In the genomic region with DNA sequence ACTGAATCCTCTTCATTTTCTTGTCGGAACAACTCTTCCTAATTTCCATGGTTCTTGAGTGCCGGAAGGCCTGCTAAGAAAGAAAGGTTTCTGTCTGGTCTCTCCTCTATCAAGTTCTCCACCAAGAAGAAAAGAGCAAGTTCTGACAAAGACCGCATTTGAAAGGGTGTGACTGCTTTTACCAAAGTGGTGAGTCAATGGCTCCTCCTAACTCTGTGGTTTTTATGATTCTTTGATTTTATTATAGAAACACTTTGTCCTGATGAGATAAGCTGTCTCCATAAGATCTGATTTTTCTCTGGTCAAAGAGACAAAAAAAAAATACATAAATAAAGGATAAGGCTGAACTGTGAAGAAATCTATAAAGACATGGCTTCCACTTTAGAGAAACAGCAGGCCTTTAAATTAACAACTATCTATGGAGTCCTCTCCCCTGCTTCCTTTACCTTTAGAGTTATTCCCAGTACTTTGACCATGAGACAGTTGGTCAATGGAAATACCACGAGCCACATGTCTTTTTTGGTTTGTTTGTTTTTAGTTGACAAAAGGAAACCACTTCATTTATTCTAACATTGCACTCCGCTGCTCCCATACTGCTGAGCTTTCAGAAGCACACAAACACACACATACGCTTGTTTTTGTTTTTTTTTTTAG, we compare ENCODE assay signal across 14 cellular contexts.
A peak's percentile ranks its signal among the peaks of the same experiment; 100 is the strongest.
DNase-seq lines count a peak whose midpoint lies in the region; ATAC-seq and TF ChIP-seq lines count a peak whose summit lies in the region.
"Had no signal": no experiment of that assay in that cellular context is flagged by ENCODE, and none has a peak within 500 bp of the region (broad histone marks: within the 10 kb centered on the region; RNA-seq: fewer than 3 reads in every experiment).

No MANE protein-coding gene starts in this region.

- peaks cover 8% of the 10 kb centered on the region for H3K36me3 Mint-ChIP-seq in effector memory CD8-positive, alpha-beta T cell (ENCODE audit: insufficient read depth)

- no TSS peak for BruUV-seq in PC-3 (replicated peaks; lab: Mats Ljungman, UMichigan)

- no peak for TF ChIP-seq CTCF in PC-3 (conservative IDR thresholded peaks at IDR 0.05; ENCODE audit: low read depth, low read length)
- no peak for TF ChIP-seq CTCF in osteoblast (IDR thresholded peaks at IDR 0.05; ENCODE audit: extremely low read depth, low read depth, low read length)
- no peak for TF ChIP-seq CTCF in Peyer's patch (IDR thresholded peaks at IDR 0.05)
- no peak for TF ChIP-seq CTCF in heart left ventricle (IDR thresholded peaks at IDR 0.05)

- peaks cover 9 to 30% of the 10 kb centered on the region in 2 donors for H3K4me1 Mint-ChIP-seq in effector memory CD8-positive, alpha-beta T cell (ENCODE audit: low read depth in 2 of 2)

- DNase-seq in GM03348 (ENCODE audit: low spot score), result peak; percentile 23
- peak; percentile 55 for DNase-seq in PC-3
- peak in 1 of 3 experiments; percentile 12 for DNase-seq in effector memory CD8-positive, alpha-beta T cell
- peak; percentile 76 for DNase-seq in osteoblast (ENCODE audit: insufficient read length, low spot score, missing footprints)
- no peak for DNase-seq in Peyer's patch
- no peak for DNase-seq in middle frontal gyrus (ENCODE audit: extremely low spot score, low spot score)
- no peak for DNase-seq in NCI-H1694 (lab: John Stamatoyannopoulos, UW)
- no peak for DNase-seq in heart left ventricle
- DNase-seq: activated CD4-positive, alpha-beta T cell treated with anti-CD3 and anti-CD28 coated beads, Interleukin-2, amount 10 ng/mL, durations not matched to agents 24 days and 14 days; activated gamma-delta T cell; C1 segment of cervical spinal cord; KG1; NCI-H2171; stimulated activated CD4-positive, alpha-beta T cell treated with anti-CD3 and anti-CD28 coated beads, Interleukin-4, amount 100 ng/mL, for 24 hours had no signal

- peak overlapping the region in 1 of 2 donors; percentile 53 for H3K4me3 Mint-ChIP-seq in effector memory CD8-positive, alpha-beta T cell
- H3K4me3 Mint-ChIP-seq: activated CD4-positive, alpha-beta T cell treated with anti-CD3 and anti-CD28 coated beads, Interleukin-2, amount 10 ng/mL, durations not matched to agents 24 days and 14 days had no signal

- H3K27ac ChIP-seq in PC-3 (ENCODE audit: low read length) (no peak overlapping the region), osteoblast (ENCODE audit: low read depth, low read length) (no peak overlapping the region), Peyer's patch (no peak overlapping the region), heart left ventricle (no peak overlapping the region)

- H3K27me3 ChIP-seq in PC-3 (ENCODE audit: low read length), result no peaks in the 10 kb centered on the region
- H3K27me3 ChIP-seq in osteoblast (ENCODE audit: insufficient read depth, low read length), result no peaks in the 10 kb centered on the region
- H3K27me3 ChIP-seq in Peyer's patch, result no peaks in the 10 kb centered on the region
- no peaks in the 10 kb centered on the region for H3K27me3 ChIP-seq in heart left ventricle

- no peaks in the 10 kb centered on the region for H3K79me2 ChIP-seq in PC-3 (ENCODE audit: low read length)
- no peaks in the 10 kb centered on the region for H3K79me2 ChIP-seq in osteoblast (ENCODE audit: insufficient read depth, low read length)

- no peaks in the 10 kb centered on the region for H3K9me3 ChIP-seq in PC-3 (ENCODE audit: low read length)
- no peaks in the 10 kb centered on the region for H3K9me3 ChIP-seq in osteoblast (ENCODE audit: low read depth, low read length)
- H3K9me3 ChIP-seq in Peyer's patch, result no peaks in the 10 kb centered on the region
- H3K9me3 ChIP-seq in heart left ventricle, result no peaks in the 10 kb centered on the region

- ATAC-seq in PC-3 (peak; percentile 62), heart left ventricle (no peak)
- peak; percentile 75 for ATAC-seq in effector memory CD8-positive, alpha-beta T cell (replicated peaks)

- H3K4me1 ChIP-seq in PC-3 (ENCODE audit: insufficient read depth, low read length), result peaks cover 13% of the 10 kb centered on the region
- peaks cover 6% of the 10 kb centered on the region for H3K4me1 ChIP-seq in osteoblast (ENCODE audit: insufficient read depth, low read length)
- no peaks in the 10 kb centered on the region for H3K4me1 ChIP-seq in Peyer's patch
- no peaks in the 10 kb centered on the region for H3K4me1 ChIP-seq in heart left ventricle

- H3K4me3 ChIP-seq in PC-3 (ENCODE audit: low read length) (no peak overlapping the region), osteoblast (ENCODE audit: insufficient read depth, low read length) (no peak overlapping the region), Peyer's patch (no peak overlapping the region), heart left ventricle (no peak overlapping the region)

- 93 to 96% (median 93%) methylated on average over 6 of the region's 6 CpGs for WGBS in heart left ventricle, 4 donors

- no peaks in the 10 kb centered on the region for H3K27me3 Mint-ChIP-seq in effector memory CD8-positive, alpha-beta T cell
- H3K27me3 Mint-ChIP-seq: activated CD4-positive, alpha-beta T cell treated with anti-CD3 and anti-CD28 coated beads, Interleukin-2, amount 10 ng/mL, durations not matched to agents 24 days and 14 days had no signal

- H4K20me1 ChIP-seq in PC-3 (ENCODE audit: low read length) (no peaks in the 10 kb centered on the region), osteoblast (ENCODE audit: insufficient read depth, low read length) (no peaks in the 10 kb centered on the region)

- intact Hi-C loops in PC-3 (cut with micrococcal nuclease) (no loop called here), heart left ventricle (cut with DNase I) (no loop called here)

- no peak overlapping the region for H2AFZ ChIP-seq in PC-3 (ENCODE audit: low read length)
- H2AFZ ChIP-seq in osteoblast (ENCODE audit: low read length), result peak overlapping the region; percentile 12

- H3F3A ChIP-seq in PC-3 (ENCODE audit: low read length, unreplicated experiment), result no peaks in the 10 kb centered on the region

- H3K9me2 ChIP-seq in PC-3 (replicated peaks; ENCODE audit: low read length), result no peaks in the 10 kb centered on the region

- H3K4me2 ChIP-seq in PC-3 (ENCODE audit: low read length) (no peak overlapping the region), osteoblast (ENCODE audit: insufficient read depth, low read length) (no peak overlapping the region)

- POLR2A ChIA-PET in PC-3 (lab: Charles Lee; ENCODE audit: unreplicated experiment), result no interaction called here

- CTCF ChIA-PET in PC-3 (lab: Charles Lee), result no interaction called here

- peak overlapping the region in 1 of 2 donors; percentile 86 for H3K27ac Mint-ChIP-seq in effector memory CD8-positive, alpha-beta T cell
- H3K27ac Mint-ChIP-seq: activated CD4-positive, alpha-beta T cell treated with anti-CD3 and anti-CD28 coated beads, Interleukin-2, amount 10 ng/mL, durations not matched to agents 24 days and 14 days had no signal

- no peak overlapping the region for H3K9ac ChIP-seq in PC-3 (ENCODE audit: low read length)

- no peaks in the 10 kb centered on the region for H3K36me3 ChIP-seq in PC-3 (ENCODE audit: low read depth, low read length)
- H3K36me3 ChIP-seq in osteoblast (ENCODE audit: insufficient read depth, low read length), result no peaks in the 10 kb centered on the region
- peaks cover 0 to 20% (median 0%) of the 10 kb centered on the region in 3 donors for H3K36me3 ChIP-seq in Peyer's patch
- H3K36me3 ChIP-seq in heart left ventricle, result peaks cover 0 to 58% (median 22%) of the 10 kb centered on the region in 9 donors

- TF ChIP-seq POLR2A in Peyer's patch (IDR thresholded peaks at IDR 0.05) (no peak), heart left ventricle (IDR thresholded peaks at IDR 0.05) (no peak)

- no peaks in the 10 kb centered on the region for H3K9me3 Mint-ChIP-seq in effector memory CD8-positive, alpha-beta T cell

Comparison
In these comparisons a context has a peak if more than half of its experiments do, and no peak if none do; other contexts are left out.
1. DNase-seq: peak in GM03348 (single experiment), PC-3 (single experiment) and osteoblast (single experiment); none in Peyer's patch (0 of 3), middle frontal gyrus (single experiment), NCI-H1694 (single experiment) and heart left ventricle (0 of 5).
2. ATAC-seq: peak in PC-3 (single experiment) and effector memory CD8-positive, alpha-beta T cell (single experiment); none in heart left ventricle (0 of 4).